In the genomic region with DNA sequence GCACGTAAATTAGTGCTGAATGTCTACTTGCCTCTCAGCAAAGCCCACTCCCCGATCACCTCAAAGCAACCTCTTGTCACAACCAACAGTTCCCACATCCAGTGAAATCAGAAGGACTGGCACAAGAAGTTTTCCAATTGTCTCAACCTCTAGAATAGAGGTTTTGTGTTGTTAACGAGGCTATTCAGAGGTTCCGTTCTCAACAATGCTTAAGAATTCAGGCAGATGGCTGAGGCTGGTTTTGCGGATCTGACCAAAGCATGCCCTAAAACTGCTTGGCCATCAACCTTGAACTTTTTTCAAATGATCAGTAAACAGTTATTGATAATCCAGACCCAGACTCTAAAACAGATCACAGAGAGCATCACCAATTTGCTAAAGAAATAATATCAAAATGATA, we compare ENCODE assay signal across 34 cellular contexts. TPM values are rescaled to one million over a fixed set of nuclear protein-coding genes. Genes with fewer than 3 reads are reported as not detected.
DNase-seq lines count a peak whose midpoint lies in the region; ATAC-seq and TF ChIP-seq lines count a peak whose summit lies in the region.
"Had no signal": no experiment of that assay in that cellular context is flagged by ENCODE, and none has a peak within 500 bp of the region (broad histone marks: within the 10 kb centered on the region; RNA-seq: fewer than 3 reads in every experiment).

No MANE protein-coding gene starts in this region.

- no peak for TF ChIP-seq CTCF in SK-N-SH (IDR thresholded peaks at IDR 0.05)

- no peak for TF ChIP-seq RAD21 in SK-N-SH (IDR thresholded peaks at IDR 0.05; ENCODE audit: low read length)

- no peak overlapping the region for H3K9ac ChIP-seq in SK-N-SH
- H3K9ac ChIP-seq in iPS-18a (ENCODE audit: low read length) = peak overlapping the region; percentile 29
- H3K9ac ChIP-seq: KMS-11 had no signal

- H3K27me3 ChIP-seq in SK-N-SH (ENCODE audit: insufficient read depth) = no peaks in the 10 kb centered on the region
- no peaks in the 10 kb centered on the region for H3K27me3 ChIP-seq in iPS-18a (ENCODE audit: control insufficient read depth, insufficient read depth, low read length)
- H3K27me3 ChIP-seq: sigmoid colon had no signal

- 80% methylated on average over 5 of the region's 5 CpGs for WGBS in SK-N-SH (ENCODE audit: low lambda C conversion rate)

- intact Hi-C loops in dendritic cell treated with granulocyte-macrophage colony-stimulating factor and Interleukin-4, amounts not matched to agents 40 ng/mL and 50 ng/mL, for 4 days (cut with micrococcal nuclease) = loop anchor here (5.0 kb wide), 1 partner anchor 108 kb away; no protein-coding TSS in a partner anchor

- POLR2A ChIA-PET in SK-N-SH (lab: Yijun Ruan, JAX) = no interaction called here

- H3K4me3 ChIP-seq in SK-N-SH (ENCODE audit: low read depth in 2 of 2, low read length in 1 of 2) (no peak overlapping the region), iPS-18a (ENCODE audit: low read length) (peak overlapping the region; percentile 34)
- H3K4me3 ChIP-seq: lung, psoas muscle, sigmoid colon had no signal

- H3K9me3 Mint-ChIP-seq in dendritic cell treated with granulocyte-macrophage colony-stimulating factor and Interleukin-4, amounts not matched to agents 40 ng/mL and 50 ng/mL, for 4 days = no peaks in the 10 kb centered on the region
- H3K9me3 Mint-ChIP-seq: activated CD8-positive, alpha-beta T cell treated with anti-CD3 and anti-CD28 coated beads for 36 hours; activated T-helper 1 cell treated with anti-CD3 and anti-CD28 coated beads, Interleukin-12 subunit alpha, Interleukin-12 subunit beta, Interleukin-2, Interleukin-4 antibody, amounts not matched to agents 30 ng/mL and 10 ng/mL and 1 ng/mL, durations not matched to agents 14 hours and 24 hours and 36 hours; brain; naive thymus-derived CD8-positive, alpha-beta T cell; type B pancreatic cell had no signal

- DNase-seq in SK-N-SH (no peak), EL (no peak), SHP77 (lab: John Stamatoyannopoulos, UW) (no peak)
- no peak for DNase-seq in activated CD4-positive, alpha-beta T cell treated with anti-CD3 and anti-CD28 coated beads for 4 hours
- DNase-seq: 8988T; activated CD4-positive, CD25-positive, alpha-beta regulatory T cell treated with anti-CD3 and anti-CD28 coated beads, Interleukin-2, amount 50 U/mL, for 72 hours; activated CD8-positive, alpha-beta memory T cell treated with anti-CD3 and anti-CD28 coated beads, Interleukin-2, amount 50 U/mL, for 48 hours; activated CD8-positive, alpha-beta T cell treated with anti-CD3 and anti-CD28 coated beads for 36 hours; activated naive CD4-positive, alpha-beta T cell treated with anti-CD3 and anti-CD28 coated beads, Interleukin-2, amount 50 U/mL, for 16 hours; COR-L47; DMS53; erythroblast; left cardiac atrium; MM.1S; naive thymus-derived CD8-positive, alpha-beta T cell; NCI-H1105 treated with DMSO at 0.1 percent for 48 hours; NCI-H187 treated with DMSO at 0.1 percent for 48 hours; NCI-H524 treated with DMSO at 0.1 percent for 48 hours; psoas muscle; sigmoid colon; stimulated activated CD4-positive, alpha-beta T cell treated with anti-CD3 and anti-CD28 coated beads, Interleukin-4, amount 100 ng/mL, for 24 hours; substantia nigra; T-helper 2 cell had no signal

- peaks cover 58% of the 10 kb centered on the region for H3K4me1 Mint-ChIP-seq in dendritic cell treated with granulocyte-macrophage colony-stimulating factor and Interleukin-4, amounts not matched to agents 40 ng/mL and 50 ng/mL, for 4 days (ENCODE audit: low read depth)

- H3K9me2 ChIP-seq in SK-N-SH = no peaks in the 10 kb centered on the region

- H3K27ac ChIP-seq in SK-N-SH (ENCODE audit: low read depth in 2 of 2, low read length in 1 of 2) (peak overlapping the region in 1 of 2 experiments; percentile 94; a peak in 3 of 4 replicates), iPS-18a (ENCODE audit: low read length) (peak overlapping the region; percentile 84)
- H3K27ac ChIP-seq: C4-2B, KMS-11, psoas muscle, sigmoid colon had no signal

- H3K79me2 ChIP-seq in SK-N-SH (ENCODE audit: insufficient read depth) = peaks cover 72% of the 10 kb centered on the region

- H3K9me3 ChIP-seq in SK-N-SH = no peaks in the 10 kb centered on the region
- H3K9me3 ChIP-seq in iPS-18a (ENCODE audit: control insufficient read depth, low read depth, low read length) = no peaks in the 10 kb centered on the region
- H3K9me3 ChIP-seq: psoas muscle, sigmoid colon had no signal

- H3K4me3 Mint-ChIP-seq in dendritic cell treated with granulocyte-macrophage colony-stimulating factor and Interleukin-4, amounts not matched to agents 40 ng/mL and 50 ng/mL, for 4 days = no peak overlapping the region
- H3K4me3 Mint-ChIP-seq: activated CD8-positive, alpha-beta T cell treated with anti-CD3 and anti-CD28 coated beads for 36 hours; activated T-helper 1 cell treated with anti-CD3 and anti-CD28 coated beads, Interleukin-12 subunit alpha, Interleukin-12 subunit beta, Interleukin-2, Interleukin-4 antibody, amounts not matched to agents 30 ng/mL and 10 ng/mL and 1 ng/mL, durations not matched to agents 14 hours and 24 hours and 36 hours; naive thymus-derived CD8-positive, alpha-beta T cell; type B pancreatic cell had no signal

- peaks cover 3 to 4% of the 10 kb centered on the region in 2 experiments for H3K36me3 ChIP-seq in SK-N-SH (replicated peaks in 1 of 2; ENCODE audit: control insufficient read depth in 1 of 2, insufficient read depth in 2 of 2, low read length in 1 of 2)
- H3K36me3 ChIP-seq in iPS-18a (ENCODE audit: control insufficient read depth, low read depth, low read length) = no peaks in the 10 kb centered on the region
- H3K36me3 ChIP-seq: sigmoid colon had no signal

- no peak overlapping the region for H2AFZ ChIP-seq in SK-N-SH (ENCODE audit: low read depth)

- no peaks in the 10 kb centered on the region for H3K27me3 Mint-ChIP-seq in dendritic cell treated with granulocyte-macrophage colony-stimulating factor and Interleukin-4, amounts not matched to agents 40 ng/mL and 50 ng/mL, for 4 days
- H3K27me3 Mint-ChIP-seq: activated CD8-positive, alpha-beta T cell treated with anti-CD3 and anti-CD28 coated beads for 36 hours; brain; naive thymus-derived CD8-positive, alpha-beta T cell; type B pancreatic cell had no signal

- H4K20me1 ChIP-seq in SK-N-SH (ENCODE audit: insufficient read depth) = no peaks in the 10 kb centered on the region

- H3K4me1 ChIP-seq in SK-N-SH (ENCODE audit: control insufficient read depth in 1 of 2, insufficient read depth in 2 of 2, low read depth in 1 of 2, low read length in 1 of 2) = peaks cover 3 to 51% of the 10 kb centered on the region in 2 experiments; a peak in 3 of 4 replicates
- H3K4me1 ChIP-seq in iPS-18a (ENCODE audit: control insufficient read depth, low read depth, low read length) = peaks cover 83% of the 10 kb centered on the region

- H3K36me3 Mint-ChIP-seq in dendritic cell treated with granulocyte-macrophage colony-stimulating factor and Interleukin-4, amounts not matched to agents 40 ng/mL and 50 ng/mL, for 4 days (ENCODE audit: low read depth) = peaks cover 15% of the 10 kb centered on the region

- peaks cover 59% of the 10 kb centered on the region for H3F3A ChIP-seq in SK-N-SH (replicated peaks; ENCODE audit: insufficient read depth)

- H3K4me2 ChIP-seq in SK-N-SH = peak overlapping the region; percentile 46; the same call in 1 of the 2 replicates
- H3K4me2 ChIP-seq: KMS-11 had no signal

- TF ChIP-seq EP300 in SK-N-SH (IDR thresholded peaks at IDR 0.05; ENCODE audit: borderline replicate concordance in 1 of 2, low read depth in 1 of 2, low read length in 1 of 2) = no peak

- peak overlapping the region; percentile 90 for H3K27ac Mint-ChIP-seq in dendritic cell treated with granulocyte-macrophage colony-stimulating factor and Interleukin-4, amounts not matched to agents 40 ng/mL and 50 ng/mL, for 4 days
- H3K27ac Mint-ChIP-seq: activated CD8-positive, alpha-beta T cell treated with anti-CD3 and anti-CD28 coated beads for 36 hours; activated T-helper 1 cell treated with anti-CD3 and anti-CD28 coated beads, Interleukin-12 subunit alpha, Interleukin-12 subunit beta, Interleukin-2, Interleukin-4 antibody, amounts not matched to agents 30 ng/mL and 10 ng/mL and 1 ng/mL, durations not matched to agents 14 hours and 24 hours and 36 hours; type B pancreatic cell had no signal

- CTCF ChIA-PET in SK-N-SH (lab: Yijun Ruan, JAX) = no interaction called here

- ATAC-seq in SK-N-SH treated with all-trans-retinoic acid at 6 μM for 48 hours (no peak), GM21423 (IDR thresholded peaks at IDR 0.05; ENCODE audit: unreplicated experiment) (no peak)
- ATAC-seq: activated CD8-positive, alpha-beta T cell treated with anti-CD3 and anti-CD28 coated beads for 36 hours; left cardiac atrium; naive thymus-derived CD8-positive, alpha-beta T cell; psoas muscle; Right ventricle myocardium inferior had no signal

TF ChIP-seq in SK-N-SH, 30 proteins besides CTCF, POLR2A, EP300 and RAD21 (continues in another document):
- TF ChIP-seq, protein P1, sequence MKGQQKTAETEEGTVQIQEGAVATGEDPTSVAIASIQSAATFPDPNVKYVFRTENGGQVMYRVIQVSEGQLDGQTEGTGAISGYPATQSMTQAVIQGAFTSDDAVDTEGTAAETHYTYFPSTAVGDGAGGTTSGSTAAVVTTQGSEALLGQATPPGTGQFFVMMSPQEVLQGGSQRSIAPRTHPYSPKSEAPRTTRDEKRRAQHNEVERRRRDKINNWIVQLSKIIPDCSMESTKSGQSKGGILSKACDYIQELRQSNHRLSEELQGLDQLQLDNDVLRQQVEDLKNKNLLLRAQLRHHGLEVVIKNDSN (IDR thresholded peaks at IDR 0.05; ENCODE audit: borderline replicate concordance, low read depth) = no peak
- TF ChIP-seq FOSL2 (IDR thresholded peaks at IDR 0.05; ENCODE audit: borderline replicate concordance, low read depth) = no peak
- TF ChIP-seq TEAD4 (IDR thresholded peaks at IDR 0.05; ENCODE audit: borderline replicate concordance, insufficient read depth) = no peak
- TF ChIP-seq RFX5 (IDR thresholded peaks at IDR 0.05; ENCODE audit: low read length) = no peak

TF ChIP-seq in SK-N-SH treated with all-trans-retinoic acid at 6 μM for 48 hours, 23 proteins besides CTCF, POLR2A, EP300 and RAD21 (continues in another document):
- TF ChIP-seq, protein P2, sequence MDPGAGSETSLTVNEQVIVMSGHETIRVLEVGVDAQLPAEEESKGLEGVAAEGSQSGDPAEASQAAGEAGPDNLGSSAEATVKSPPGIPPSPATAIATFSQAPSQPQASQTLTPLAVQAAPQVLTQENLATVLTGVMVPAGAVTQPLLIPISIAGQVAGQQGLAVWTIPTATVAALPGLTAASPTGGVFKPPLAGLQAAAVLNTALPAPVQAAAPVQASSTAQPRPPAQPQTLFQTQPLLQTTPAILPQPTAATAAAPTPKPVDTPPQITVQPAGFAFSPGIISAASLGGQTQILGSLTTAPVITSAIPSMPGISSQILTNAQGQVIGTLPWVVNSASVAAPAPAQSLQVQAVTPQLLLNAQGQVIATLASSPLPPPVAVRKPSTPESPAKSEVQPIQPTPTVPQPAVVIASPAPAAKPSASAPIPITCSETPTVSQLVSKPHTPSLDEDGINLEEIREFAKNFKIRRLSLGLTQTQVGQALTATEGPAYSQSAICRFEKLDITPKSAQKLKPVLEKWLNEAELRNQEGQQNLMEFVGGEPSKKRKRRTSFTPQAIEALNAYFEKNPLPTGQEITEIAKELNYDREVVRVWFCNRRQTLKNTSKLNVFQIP (CRISPR knock-in tag; IDR thresholded peaks at IDR 0.05; ENCODE audit: borderline replicate concordance, low read depth) = no peak

RNA-seq across cellular contexts. Expression of a gene that starts 52.9 kb away (rescaled TPM):
- polyA plus RNA-seq in SK-N-SH (2012; rRNA removed) = 97.9 and 117 TPM in 2 replicates
- polyA plus RNA-seq in SK-N-SH (2012; cell fraction: cytosol; rRNA removed) = 102 and 103 TPM in 2 replicates
- polyA plus RNA-seq in SK-N-SH (2012; cell fraction: nucleus; rRNA removed) = 81.1 and 148 TPM in 2 replicates
